10 cellular contexts compared by ENCODE assay signal in the genomic region with DNA sequence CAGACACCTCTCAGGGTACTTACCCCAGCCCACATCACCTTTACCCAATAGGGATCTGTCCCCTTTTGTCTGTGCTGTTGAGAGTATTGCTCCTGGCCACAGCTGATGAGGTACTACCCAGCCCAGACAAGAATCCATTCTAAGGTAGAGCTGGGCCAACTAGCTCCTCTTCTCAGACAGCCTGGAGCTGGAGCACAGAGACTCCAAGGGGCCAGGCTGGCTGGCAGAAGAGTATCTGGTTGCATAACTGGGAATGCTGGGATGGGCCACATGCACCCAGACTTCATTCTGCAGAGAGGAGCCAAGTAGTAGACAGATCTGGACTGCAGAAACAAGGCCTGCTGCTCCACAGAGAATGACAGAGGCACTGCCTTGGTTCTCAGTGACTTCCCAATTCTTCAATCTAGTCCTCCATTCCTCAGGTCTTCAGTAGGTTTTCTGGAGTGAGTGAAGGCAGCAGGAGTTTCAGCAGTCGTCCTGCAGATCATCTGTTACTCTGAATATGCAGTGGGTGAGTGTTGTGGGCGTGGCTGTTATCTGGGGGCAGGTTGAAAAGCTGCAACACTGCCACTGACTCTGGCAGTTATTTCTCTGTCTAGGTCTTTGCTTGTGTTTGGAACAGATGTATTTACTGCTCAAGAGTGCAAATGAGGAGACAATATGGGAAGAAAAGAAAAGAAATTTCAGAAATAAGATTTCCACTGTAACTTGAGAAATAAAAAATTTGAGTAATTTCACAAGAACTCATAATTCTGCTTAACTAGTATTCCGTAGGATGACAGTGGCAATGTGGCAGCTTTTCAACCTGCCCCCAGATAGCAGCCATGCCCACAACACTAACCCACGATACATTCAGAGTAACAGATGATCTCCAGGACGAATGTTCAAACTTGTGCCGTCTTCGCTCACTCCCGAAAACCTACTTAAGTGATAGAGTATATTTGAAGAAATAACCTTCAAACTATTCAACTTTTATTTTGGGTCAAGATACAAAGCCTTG. TPM values are rescaled to one million over a fixed set of nuclear protein-coding genes. Genes with fewer than 3 reads are reported as not detected.
DNase-seq lines count a peak whose midpoint lies in the region; ATAC-seq and TF ChIP-seq lines count a peak whose summit lies in the region.
"Had no signal": no experiment of that assay in that cellular context is flagged by ENCODE, and none has a peak within 500 bp of the region (broad histone marks: within the 10 kb centered on the region; RNA-seq: fewer than 3 reads in every experiment).

No MANE protein-coding gene starts in this region.

- no peak overlapping the region for H3K27ac Mint-ChIP-seq in stimulated activated naive CD8-positive, alpha-beta T cell treated with anti-CD3 and anti-CD28 coated beads, Interleukin-15, amount 100 ng/mL, for 72 hours
- H3K27ac Mint-ChIP-seq in endodermal cell (peak overlapping the region; percentile 3), naive B cell (peak overlapping the region; percentile 77 to 99 (median 89))

- H3K9ac ChIP-seq in endodermal cell (ENCODE audit: extremely low read depth, low read length, poor library complexity, severe bottlenecking) = no peak overlapping the region

- H3K4me3 ChIP-seq in endodermal cell (ENCODE audit: low read length) = no peak overlapping the region

- no peaks in the 10 kb centered on the region for H3K27me3 ChIP-seq in endodermal cell (ENCODE audit: control insufficient read depth, insufficient read depth, low read length, poor library complexity, severe bottlenecking)

- peak; percentile 28 for ATAC-seq in stimulated activated naive CD8-positive, alpha-beta T cell treated with anti-CD3 and anti-CD28 coated beads, Interleukin-15, amount 100 ng/mL, for 72 hours
- no peak for ATAC-seq in stimulated activated naive CD8-positive, alpha-beta T cell treated with anti-CD3 and anti-CD28 coated beads, Interleukin-15, Interleukin-2, amounts not matched to agents 100 U/mL and 50 U/mL, for 24 hours
- ATAC-seq in naive B cell (ENCODE audit: low read depth in 2 of 2) (no peak), HG02623 (IDR thresholded peaks at IDR 0.05; ENCODE audit: unreplicated experiment) (no peak)

- H3K4me3 Mint-ChIP-seq in stimulated activated naive CD8-positive, alpha-beta T cell treated with anti-CD3 and anti-CD28 coated beads, Interleukin-15, amount 100 ng/mL, for 72 hours = no peak overlapping the region
- H3K4me3 Mint-ChIP-seq in endodermal cell (no peak overlapping the region), naive B cell (peak overlapping the region in 2 of 8 donors; percentile 13 to 29)

- TF ChIP-seq CTCF in endodermal cell (conservative IDR thresholded peaks at IDR 0.05) = no peak

- no peaks in the 10 kb centered on the region for H3K27me3 Mint-ChIP-seq in stimulated activated naive CD8-positive, alpha-beta T cell treated with anti-CD3 and anti-CD28 coated beads, Interleukin-15, amount 100 ng/mL, for 72 hours
- H3K27me3 Mint-ChIP-seq in endodermal cell (ENCODE audit: insufficient read depth) (no peaks in the 10 kb centered on the region), naive B cell (no peaks in the 10 kb centered on the region)

- peaks cover 6% of the 10 kb centered on the region for H3K36me3 ChIP-seq in endodermal cell (ENCODE audit: control insufficient read depth, insufficient read depth, low read length)

- H3K36me3 Mint-ChIP-seq in endodermal cell (ENCODE audit: low read depth) (no peaks in the 10 kb centered on the region), naive B cell (no peaks in the 10 kb centered on the region)

- no peaks in the 10 kb centered on the region for H3K9me3 ChIP-seq in endodermal cell (ENCODE audit: control insufficient read depth, low read length)

- H3K4me1 Mint-ChIP-seq in stimulated activated naive CD8-positive, alpha-beta T cell treated with anti-CD3 and anti-CD28 coated beads, Interleukin-15, amount 100 ng/mL, for 72 hours = peaks cover 70% of the 10 kb centered on the region
- H3K4me1 Mint-ChIP-seq in endodermal cell (peaks cover 36% of the 10 kb centered on the region), naive B cell (peaks cover 67 to 89% (median 85%) of the 10 kb centered on the region in 3 donors)

- no peak for DNase-seq in stimulated activated naive CD8-positive, alpha-beta T cell treated with anti-CD3 and anti-CD28 coated beads, Interleukin-15, amount 100 ng/mL, for 72 hours
- DNase-seq in stimulated activated naive CD8-positive, alpha-beta T cell treated with anti-CD3 and anti-CD28 coated beads, Interleukin-15, Interleukin-2, amounts not matched to agents 100 U/mL and 50 U/mL, for 24 hours = no peak
- DNase-seq in endodermal cell = peak; percentile 68
- no peak for DNase-seq in naive B cell
- DNase-seq in HuH-7.5 (ENCODE audit: low spot score) = no peak
- DNase-seq in cerebellar nuclear complex (lab: John Stamatoyannopoulos, UW) = no peak
- DNase-seq in NCI-H2029 (lab: John Stamatoyannopoulos, UW) = no peak
- DNase-seq: cortex of kidney, NCI-H69 had no signal

- 73 to 74% methylated on average over 4 to 5 of the region's 8 CpGs for WGBS in endodermal cell (ENCODE audit: insufficient coverage in 1 of 2, insufficient read length in 1 of 2), 2 experiments

- H3K4me1 ChIP-seq in endodermal cell (ENCODE audit: control insufficient read depth, insufficient read depth, low read length) = no peaks in the 10 kb centered on the region

- no peak overlapping the region for H3K27ac ChIP-seq in endodermal cell (ENCODE audit: low read depth, low read length)

- no peaks in the 10 kb centered on the region for H3K9me3 Mint-ChIP-seq in stimulated activated naive CD8-positive, alpha-beta T cell treated with anti-CD3 and anti-CD28 coated beads, Interleukin-15, amount 100 ng/mL, for 72 hours
- H3K9me3 Mint-ChIP-seq in endodermal cell = no peaks in the 10 kb centered on the region
- H3K9me3 Mint-ChIP-seq in naive B cell = no peaks in the 10 kb centered on the region

RNA-seq across cellular contexts. Expression of gene MAPK1, which starts 34.9 kb away (rescaled TPM):
- 10 to 100 TPM; 76.8 to 78.6 TPM for total RNA-seq in endodermal cell
- polyA plus RNA-seq in endodermal cell (2013, experiment 1 of 2) = 91.0 TPM
- 84.0 TPM for polyA plus RNA-seq in endodermal cell (2013, experiment 2 of 2)
- polyA plus RNA-seq in naive B cell (ENCODE audit: low read depth in 6 of 6) = 100 to 1,000 TPM in 2 of 6 donors, 10 to 100 TPM in 4; 68.6 to 114 (median 93.2) TPM

Comparison
In these comparisons a context has a peak if more than half of its experiments do, and no peak if none do; other contexts are left out.
1. H3K27ac Mint-ChIP-seq: peak in endodermal cell (single experiment) and naive B cell (6 of 6); none in stimulated activated naive CD8-positive, alpha-beta T cell treated with anti-CD3 and anti-CD28 coated beads, Interleukin-15, amount 100 ng/mL, for 72 hours (0 of 2).